10 cellular contexts compared by ENCODE assay signal in the genomic region with DNA sequence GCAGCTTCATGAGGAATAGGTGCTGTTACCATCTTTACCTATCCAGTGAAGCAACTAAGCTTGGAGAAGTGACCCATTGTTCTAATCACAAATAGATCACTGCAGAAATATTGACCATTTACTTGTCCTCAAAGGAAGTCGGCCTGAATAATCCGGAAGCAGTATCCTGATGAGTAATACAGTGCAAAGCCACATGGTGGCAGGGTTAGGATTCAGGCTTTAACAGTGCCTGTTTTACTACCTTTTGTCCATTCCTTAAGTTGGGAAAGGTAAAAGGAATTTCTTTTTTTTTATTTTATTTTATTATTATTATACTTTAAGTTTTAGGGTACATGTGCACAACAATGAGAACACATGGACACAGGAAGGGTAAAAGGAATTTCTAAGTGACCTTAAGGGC.
DNase-seq lines count a peak whose midpoint lies in the region; ATAC-seq, FAIRE-seq and TF ChIP-seq lines count a peak whose summit lies in the region.
"Had no signal": no experiment of that assay in that cellular context is flagged by ENCODE, and none has a peak within 500 bp of the region (broad histone marks: within the 10 kb centered on the region; RNA-seq: fewer than 3 reads in every experiment).

No MANE protein-coding gene starts in this region.

- H3K9me3 ChIP-seq in pancreas, result no peaks in the 10 kb centered on the region
- H3K9me3 ChIP-seq: SJSA1, thoracic aorta had no signal

- H3K27ac ChIP-seq in pancreas, result no peak overlapping the region
- H3K27ac ChIP-seq: SJSA1, thoracic aorta had no signal

- no peaks in the 10 kb centered on the region for H3K36me3 ChIP-seq in pancreas
- H3K36me3 ChIP-seq: SJSA1, thoracic aorta had no signal

- H3K4me1 Mint-ChIP-seq in T-cell, result no peaks in the 10 kb centered on the region

- H3K4me3 ChIP-seq in epithelial cell of esophagus (ENCODE audit: low read length) (no peak overlapping the region), pancreas (no peak overlapping the region)
- H3K4me3 ChIP-seq: SJSA1, thoracic aorta had no signal

- no peak overlapping the region for H3K4me3 Mint-ChIP-seq in T-cell

- ATAC-seq in pancreas (peak in 3 of 4 donors; percentile 36 to 62 (median 46)), HG03025 (IDR thresholded peaks at IDR 0.05; ENCODE audit: low FRiP score, unreplicated experiment) (no peak), GM19397 (IDR thresholded peaks at IDR 0.05; ENCODE audit: unreplicated experiment) (no peak), T-cell (replicated peaks in 1 of 4) (no peak)

- CTCF ChIA-PET in T-cell (lab: Charles Lee), result interaction anchor here in 1 of 2 donors (0.6 kb wide), 1 partner anchor 1207 kb away, joined by 3 read pairs; no protein-coding TSS in a partner anchor

- peaks cover 5 to 15% (median 8%) of the 10 kb centered on the region in 3 donors for H3K9me3 Mint-ChIP-seq in T-cell
- H3K9me3 Mint-ChIP-seq: activated T-helper 2 cell treated with anti-CD3 and anti-CD28 coated beads, Interferon-gamma antibody, Interleukin-2, Interleukin-4, amounts not matched to agents 10 μg/mL and 5 μg/mL and 100 μg/mL, durations not matched to agents 14 hours and 24 hours and 36 hours had no signal

- POLR2A ChIA-PET in T-cell (lab: Charles Lee), result no interaction called here

- DNase-seq in G401 (ENCODE audit: low spot score) (peak; percentile 55), NCI-H2196 treated with DMSO at 0.1 percent for 48 hours (lab: John Stamatoyannopoulos, UW; ENCODE audit: unreplicated experiment) (peak; percentile 20), epithelial cell of esophagus (ENCODE audit: low read depth) (peak; percentile 37), pancreas (no peak), T-cell (no peak)

- in situ Hi-C loops in G401 (cut with HindIII; ENCODE audit: low sequenced_read_pairs), result no loop called here

- H3K27me3 Mint-ChIP-seq in T-cell, result no peaks in the 10 kb centered on the region

- no peaks in the 10 kb centered on the region for H3K27me3 ChIP-seq in pancreas
- H3K27me3 ChIP-seq: SJSA1 had no signal

- no peak overlapping the region for H3K27ac Mint-ChIP-seq in T-cell
- H3K27ac Mint-ChIP-seq: activated T-helper 2 cell treated with anti-CD3 and anti-CD28 coated beads, Interferon-gamma antibody, Interleukin-2, Interleukin-4, amounts not matched to agents 10 μg/mL and 5 μg/mL and 100 μg/mL, durations not matched to agents 14 hours and 24 hours and 36 hours had no signal

- H3K36me3 Mint-ChIP-seq in T-cell, result peaks cover 85% of the 10 kb centered on the region

- H3K4me1 ChIP-seq in pancreas, result no peaks in the 10 kb centered on the region
- H3K4me1 ChIP-seq: SJSA1 had no signal

- WGBS in pancreas, 2 donors, result 74 to 75% methylated on average over 2 of the region's 2 CpGs

- no peak for FAIRE-seq in pancreas (lab: Jason Lieb, UNC)

- TF ChIP-seq CTCF in epithelial cell of esophagus (IDR thresholded peaks at IDR 0.05; ENCODE audit: insufficient read depth, low read depth, low read length, missing control alignments) (peak; percentile 50), pancreas (IDR thresholded peaks at IDR 0.05) (no peak)

- intact Hi-C loops in pancreas (cut with DNase I), result no loop called here

Comparison
In these comparisons a context has a peak if more than half of its experiments do, and no peak if none do; other contexts are left out.
1. DNase-seq: peak in G401 (single experiment), NCI-H2196 treated with DMSO at 0.1 percent for 48 hours (single experiment) and epithelial cell of esophagus (single experiment); none in pancreas (0 of 6) and T-cell (0 of 34).
2. ATAC-seq: peak in pancreas (3 of 4); none in HG03025 (single experiment), GM19397 (single experiment) and T-cell (0 of 4).